ENCODE assay signal across 17 cellular contexts in genomic region chr13:81606074-81606473, GRCh38.
DNase-seq lines count a peak whose midpoint lies in the region; ATAC-seq and TF ChIP-seq lines count a peak whose summit lies in the region.
"Had no signal": no experiment of that assay in that cellular context is flagged by ENCODE, and none has a peak within 500 bp of the region (broad histone marks: within the 10 kb centered on the region; RNA-seq: fewer than 3 reads in every experiment).

No MANE protein-coding gene starts in this region.

- no peak overlapping the region for H3K4me3 ChIP-seq in heart right ventricle
- no peak overlapping the region for H3K4me3 ChIP-seq in RWPE2 (ENCODE audit: severe bottlenecking)
- no peak overlapping the region for H3K4me3 ChIP-seq in retinal pigment epithelial cell (ENCODE audit: low read length)
- H3K4me3 ChIP-seq: A549; BLaER1 treated with 17β-estradiol and CSF1 and Interleukin-3, amounts not matched to agents 10 nM and 100 nM had no signal

- H3K4me3 Mint-ChIP-seq in stimulated activated effector memory CD8-positive, alpha-beta T cell treated with anti-CD3 and anti-CD28 coated beads, Interleukin-12 subunit alpha, Interleukin-12 subunit beta, amount 100 ng/mL, for 72 hours: no peak overlapping the region
- H3K4me3 Mint-ChIP-seq: B cell; CD4-positive, alpha-beta T cell; CD8-positive, alpha-beta T cell had no signal

- no peaks in the 10 kb centered on the region for H3K4me1 Mint-ChIP-seq in stimulated activated effector memory CD8-positive, alpha-beta T cell treated with anti-CD3 and anti-CD28 coated beads, Interleukin-12 subunit alpha, Interleukin-12 subunit beta, amount 100 ng/mL, for 72 hours
- H3K4me1 Mint-ChIP-seq: B cell had no signal

- H3K4me1 ChIP-seq in heart right ventricle (no peaks in the 10 kb centered on the region), RWPE2 (ENCODE audit: insufficient read depth, poor library complexity, severe bottlenecking) (no peaks in the 10 kb centered on the region)
- H3K4me1 ChIP-seq: A549, Caco-2 had no signal

- WGBS in heart right ventricle, 2 donors: 94 to 95% methylated on average over 12 of the region's 12 CpGs

- TF ChIP-seq CTCF in heart right ventricle (IDR thresholded peaks at IDR 0.05) (no peak), RWPE2 (IDR thresholded peaks at IDR 0.05; ENCODE audit: poor library complexity, severe bottlenecking) (no peak), retinal pigment epithelial cell (conservative IDR thresholded peaks at IDR 0.05; ENCODE audit: low read depth, low read length) (no peak)

- H3K9me3 ChIP-seq in heart right ventricle: no peaks in the 10 kb centered on the region
- no peaks in the 10 kb centered on the region for H3K9me3 ChIP-seq in RWPE2 (ENCODE audit: severe bottlenecking)
- H3K9me3 ChIP-seq: A549, Caco-2 had no signal

- H3K27me3 ChIP-seq in heart right ventricle (no peaks in the 10 kb centered on the region), RWPE2 (ENCODE audit: insufficient read depth, poor library complexity, severe bottlenecking) (no peaks in the 10 kb centered on the region)
- H3K27me3 ChIP-seq: BLaER1 treated with 17β-estradiol and CSF1 and Interleukin-3, amounts not matched to agents 10 nM and 100 nM had no signal

- intact Hi-C loops in Right ventricle myocardium inferior (cut with DNase I) (no loop called here), heart right ventricle (cut with DNase I) (no loop called here)

- H3K36me3 Mint-ChIP-seq in stimulated activated effector memory CD8-positive, alpha-beta T cell treated with anti-CD3 and anti-CD28 coated beads, Interleukin-12 subunit alpha, Interleukin-12 subunit beta, amount 100 ng/mL, for 72 hours: no peaks in the 10 kb centered on the region
- H3K36me3 Mint-ChIP-seq: CD8-positive, alpha-beta T cell had no signal

- ATAC-seq in Right ventricle myocardium inferior (no peak), heart right ventricle (no peak), RWPE2 (ENCODE audit: low read depth) (no peak)
- no peak for ATAC-seq in stimulated activated effector memory CD8-positive, alpha-beta T cell treated with anti-CD3 and anti-CD28 coated beads, Interleukin-12 subunit alpha, Interleukin-12 subunit beta, amount 100 ng/mL, for 72 hours
- ATAC-seq: A549; CD8-positive, alpha-beta T cell had no signal

- DNase-seq in Right ventricle myocardium inferior (ENCODE audit: missing footprints) (peak; percentile 39), heart right ventricle (no peak), RWPE2 (ENCODE audit: low spot score) (peak; percentile 24), retinal pigment epithelial cell (ENCODE audit: low read depth) (peak; percentile 59)
- no peak for DNase-seq in stimulated activated effector memory CD8-positive, alpha-beta T cell treated with anti-CD3 and anti-CD28 coated beads, Interleukin-12 subunit alpha, Interleukin-12 subunit beta, amount 100 ng/mL, for 72 hours (ENCODE audit: low spot score in 2 of 2)
- DNase-seq: AML-193; Caco-2; Calu3; CD4-positive, alpha-beta T cell; CD8-positive, alpha-beta T cell; DMS79 treated with DMSO at 0.1 percent for 48 hours; GF-D8 had no signal

- H3K36me3 ChIP-seq in heart right ventricle (no peaks in the 10 kb centered on the region), RWPE2 (ENCODE audit: low read depth) (no peaks in the 10 kb centered on the region)
- H3K36me3 ChIP-seq: BLaER1 treated with 17β-estradiol and CSF1 and Interleukin-3, amounts not matched to agents 10 nM and 100 nM had no signal

- peaks cover 3% of the 10 kb centered on the region for H3K9me3 Mint-ChIP-seq in stimulated activated effector memory CD8-positive, alpha-beta T cell treated with anti-CD3 and anti-CD28 coated beads, Interleukin-12 subunit alpha, Interleukin-12 subunit beta, amount 100 ng/mL, for 72 hours
- H3K9me3 Mint-ChIP-seq: CD4-positive, alpha-beta T cell had no signal

- H3K27ac ChIP-seq in heart right ventricle (no peak overlapping the region), RWPE2 (ENCODE audit: poor library complexity, severe bottlenecking) (no peak overlapping the region)
- H3K27ac ChIP-seq: 22Rv1; A549; BLaER1 treated with 17β-estradiol and CSF1 and Interleukin-3, amounts not matched to agents 10 nM and 100 nM; C4-2B had no signal

- H3K27ac Mint-ChIP-seq in stimulated activated effector memory CD8-positive, alpha-beta T cell treated with anti-CD3 and anti-CD28 coated beads, Interleukin-12 subunit alpha, Interleukin-12 subunit beta, amount 100 ng/mL, for 72 hours: no peak overlapping the region
- H3K27ac Mint-ChIP-seq: B cell; CD4-positive, alpha-beta T cell; CD8-positive, alpha-beta T cell had no signal

Comparison
In these comparisons a context has a peak if more than half of its experiments do, and no peak if none do; other contexts are left out.
1. DNase-seq: peak in Right ventricle myocardium inferior (single experiment), RWPE2 (single experiment) and retinal pigment epithelial cell (single experiment); none in heart right ventricle (0 of 2) and stimulated activated effector memory CD8-positive, alpha-beta T cell treated with anti-CD3 and anti-CD28 coated beads, Interleukin-12 subunit alpha, Interleukin-12 subunit beta, amount 100 ng/mL, for 72 hours (0 of 2).